ENCODE assay signal across 16 cellular contexts in genomic region chr10:15485684-15486316, GRCh38.
DNase-seq lines count a peak whose midpoint lies in the region; ATAC-seq, FAIRE-seq and TF ChIP-seq lines count a peak whose summit lies in the region.
"Had no signal": no experiment of that assay in that cellular context is flagged by ENCODE, and none has a peak within 500 bp of the region (broad histone marks: within the 10 kb centered on the region; RNA-seq: fewer than 3 reads in every experiment).

No MANE protein-coding gene starts in this region.

- no peaks in the 10 kb centered on the region for H3K4me1 ChIP-seq in mammary epithelial cell (ENCODE audit: insufficient read depth, low read length)
- no peaks in the 10 kb centered on the region for H3K4me1 ChIP-seq in astrocyte (ENCODE audit: insufficient read depth, low read length)

- no peak overlapping the region for H3K27ac Mint-ChIP-seq in MCF 10A (ENCODE audit: low read depth, unreplicated experiment)
- H3K27ac Mint-ChIP-seq in astrocyte (ENCODE audit: unreplicated experiment): peak overlapping the region; percentile 29
- H3K27ac Mint-ChIP-seq: activated CD8-positive, alpha-beta T cell treated with anti-CD3 and anti-CD28 coated beads for 36 hours had no signal

- H3K27me3 Mint-ChIP-seq in MCF 10A (ENCODE audit: insufficient read depth, unreplicated experiment) (peaks cover 32% of the 10 kb centered on the region), astrocyte (ENCODE audit: low read depth, unreplicated experiment) (peaks cover 14% of the 10 kb centered on the region)

- H3K9me3 ChIP-seq in mammary epithelial cell (replicated peaks; ENCODE audit: insufficient read depth, low read length) (no peaks in the 10 kb centered on the region), astrocyte (ENCODE audit: insufficient read depth, low read depth, low read length) (no peaks in the 10 kb centered on the region)

- FAIRE-seq in astrocyte (lab: Jason Lieb, UNC): no peak

- peak; percentile 74 for ATAC-seq in left ventricle myocardium superior
- ATAC-seq in HG02642 (IDR thresholded peaks at IDR 0.05; ENCODE audit: poor library complexity, unreplicated experiment): no peak
- ATAC-seq in HG02678 (IDR thresholded peaks at IDR 0.05; ENCODE audit: unreplicated experiment): no peak
- ATAC-seq: activated CD8-positive, alpha-beta T cell treated with anti-CD3 and anti-CD28 coated beads for 36 hours had no signal

- H3K4me2 ChIP-seq in mammary epithelial cell (ENCODE audit: insufficient read depth, low read depth, low read length) (no peak overlapping the region), astrocyte (ENCODE audit: low read length) (no peak overlapping the region)
- H3K4me2 ChIP-seq: KMS-11 had no signal

- DNase-seq in MCF 10A (ENCODE audit: unreplicated experiment) (peak; percentile 16), mammary epithelial cell (no peak), astrocyte (ENCODE audit: low read depth) (peak; percentile 23), left ventricle myocardium superior (no peak), ureter (ENCODE audit: low spot score) (peak; percentile 69), DMS153 (lab: John Stamatoyannopoulos, UW) (no peak)
- DNase-seq: activated CD8-positive, alpha-beta T cell treated with anti-CD3 and anti-CD28 coated beads for 36 hours; activated effector memory CD4-positive, alpha-beta T cell treated with Interleukin-2 at 50 U/mL for 16 hours; NCI-H2081 treated with DMSO at 0.1 percent for 48 hours; nucleus accumbens; SHP77; T-helper 9 cell had no signal

- WGBS in mammary epithelial cell (ENCODE audit: low coverage, missing lambda C conversion rate): 57% methylated on average over 5 of the region's 5 CpGs

- H3K4me3 ChIP-seq in mammary epithelial cell (replicated peaks in 1 of 3; ENCODE audit: insufficient read depth in 1 of 3, low read depth in 2 of 3, low read length in 3 of 3): no peak overlapping the region
- H3K4me3 ChIP-seq in astrocyte (ENCODE audit: insufficient read depth, low read depth, low read length): no peak overlapping the region

- H3K79me2 ChIP-seq in mammary epithelial cell (ENCODE audit: insufficient read depth, low read length): no peaks in the 10 kb centered on the region
- no peaks in the 10 kb centered on the region for H3K79me2 ChIP-seq in astrocyte (ENCODE audit: insufficient read depth, low read length)

- H3K27ac ChIP-seq in mammary epithelial cell (ENCODE audit: insufficient read depth, low read depth, low read length) (no peak overlapping the region), astrocyte (ENCODE audit: low read depth, low read length) (no peak overlapping the region)
- H3K27ac ChIP-seq: 22Rv1, KMS-11 had no signal

- H3K9ac ChIP-seq in mammary epithelial cell (ENCODE audit: insufficient read depth, low read length) (no peak overlapping the region), astrocyte (ENCODE audit: low read length) (no peak overlapping the region)
- H3K9ac ChIP-seq: KMS-11 had no signal

- H4K20me1 ChIP-seq in mammary epithelial cell (ENCODE audit: insufficient read depth, low read length): no peaks in the 10 kb centered on the region
- H4K20me1 ChIP-seq in astrocyte (ENCODE audit: insufficient read depth, low read length): no peaks in the 10 kb centered on the region

- H3K36me3 ChIP-seq in mammary epithelial cell (ENCODE audit: insufficient read depth, low read length) (no peaks in the 10 kb centered on the region), astrocyte (ENCODE audit: insufficient read depth, low read length) (no peaks in the 10 kb centered on the region)

- no peaks in the 10 kb centered on the region for H3K36me3 Mint-ChIP-seq in MCF 10A (ENCODE audit: insufficient read depth, unreplicated experiment)
- no peaks in the 10 kb centered on the region for H3K36me3 Mint-ChIP-seq in astrocyte (ENCODE audit: low read depth, unreplicated experiment)

- intact Hi-C loops in MCF 10A (cut with micrococcal nuclease) (no loop called here), mammary epithelial cell (cut with micrococcal nuclease) (no loop called here), left ventricle myocardium superior (cut with micrococcal nuclease) (no loop called here)

- H3K4me1 Mint-ChIP-seq in MCF 10A (ENCODE audit: insufficient read depth, unreplicated experiment): no peaks in the 10 kb centered on the region
- peaks cover 2% of the 10 kb centered on the region for H3K4me1 Mint-ChIP-seq in astrocyte (ENCODE audit: low read depth, unreplicated experiment)

- CTCF ChIA-PET in MCF 10A (lab: Yijun Ruan, JAX) (interaction anchor here (1.0 kb wide), 1 partner anchor 144 kb away, joined by 3 read pairs; no protein-coding TSS in a partner anchor), mammary epithelial cell (lab: Charles Lee; ENCODE audit: low non-redundant PET) (no interaction called here)

- POLR2A ChIA-PET in MCF 10A (lab: Yijun Ruan, JAX): no interaction called here

- in situ Hi-C loops in mammary epithelial cell (cut with MboI; ENCODE audit: low sequenced_read_pairs in 2 of 2): no loop called here

- H3K9me3 Mint-ChIP-seq in MCF 10A (ENCODE audit: unreplicated experiment) (no peaks in the 10 kb centered on the region), astrocyte (ENCODE audit: unreplicated experiment) (no peaks in the 10 kb centered on the region)
- H3K9me3 Mint-ChIP-seq: activated CD8-positive, alpha-beta T cell treated with anti-CD3 and anti-CD28 coated beads for 36 hours had no signal

- TF ChIP-seq CTCF in MCF 10A (IDR thresholded peaks at IDR 0.05; ENCODE audit: unreplicated experiment) (no peak), mammary epithelial cell (conservative IDR thresholded peaks at IDR 0.05 in 1 of 2, IDR thresholded peaks at IDR 0.05 in 1 of 2; ENCODE audit: extremely low read depth in 1 of 2, insufficient read depth in 1 of 2, low read depth in 1 of 2, low read length in 2 of 2) (no peak), astrocyte (IDR thresholded peaks at IDR 0.05; ENCODE audit: insufficient read depth, low read depth, low read length) (no peak)

- BruUV-seq in MCF 10A (replicated peaks; lab: Mats Ljungman, UMichigan): no TSS peak
- BruUV-seq in mammary epithelial cell (replicated peaks; lab: Mats Ljungman, UMichigan): no TSS peak

- H3K4me3 Mint-ChIP-seq in MCF 10A (ENCODE audit: unreplicated experiment) (no peak overlapping the region), astrocyte (ENCODE audit: unreplicated experiment) (no peak overlapping the region)
- H3K4me3 Mint-ChIP-seq: activated CD8-positive, alpha-beta T cell treated with anti-CD3 and anti-CD28 coated beads for 36 hours had no signal

- dilution Hi-C loops in mammary epithelial cell (cut with HindIII; ENCODE audit: low sequenced_read_pairs): no loop called here

- H3K27me3 ChIP-seq in mammary epithelial cell (ENCODE audit: insufficient read depth, low read length) (no peaks in the 10 kb centered on the region), astrocyte (ENCODE audit: insufficient read depth, low read length) (peaks cover 2% of the 10 kb centered on the region)

- no peak overlapping the region for H2AFZ ChIP-seq in mammary epithelial cell (ENCODE audit: low read depth, low read length)
- no peak overlapping the region for H2AFZ ChIP-seq in astrocyte (ENCODE audit: low read depth, low read length)

Comparison
In these comparisons a context has a peak if more than half of its experiments do, and no peak if none do; other contexts are left out.
1. DNase-seq: peak in MCF 10A (single experiment), astrocyte (single experiment) and ureter (single experiment); none in mammary epithelial cell (single experiment), left ventricle myocardium superior (single experiment) and DMS153 (single experiment).